Comparison of ENCODE assay signal across 9 cellular contexts in the genomic region with DNA sequence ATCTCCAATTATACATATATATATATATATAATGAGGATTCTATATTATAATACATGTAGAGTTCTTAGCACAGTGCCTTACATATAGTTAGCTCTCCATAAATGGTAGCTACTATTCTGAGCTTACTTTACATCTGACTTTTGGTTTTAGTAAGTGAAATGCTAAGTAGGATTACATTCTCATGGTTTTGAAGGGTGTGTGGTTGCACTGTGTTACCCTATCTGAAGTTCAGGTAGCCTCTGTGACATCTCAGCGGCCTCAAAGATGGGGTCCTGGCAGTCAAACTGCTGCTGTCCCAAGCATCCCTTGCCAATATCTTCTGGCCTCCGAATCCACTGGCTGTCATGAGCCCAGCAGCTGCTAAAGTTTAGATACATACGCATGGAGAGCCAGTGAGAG. TPM values are rescaled to one million over a fixed set of nuclear protein-coding genes. Genes with fewer than 3 reads are reported as not detected.
A peak's percentile ranks its signal among the peaks of the same experiment; 100 is the strongest.
DNase-seq lines count a peak whose midpoint lies in the region; ATAC-seq and TF ChIP-seq lines count a peak whose summit lies in the region.
"Had no signal": no experiment of that assay in that cellular context is flagged by ENCODE, and none has a peak within 500 bp of the region (broad histone marks: within the 10 kb centered on the region; RNA-seq: fewer than 3 reads in every experiment).

No MANE protein-coding gene starts in this region.

- peak; percentile 12 for ATAC-seq in CD8-positive, alpha-beta T cell
- ATAC-seq in HG02884 (IDR thresholded peaks at IDR 0.05; ENCODE audit: unreplicated experiment) (peak; percentile 76), GM19324 (IDR thresholded peaks at IDR 0.05; ENCODE audit: low FRiP score, unreplicated experiment) (no peak)

- no peaks in the 10 kb centered on the region for H3K27me3 ChIP-seq in CD8-positive, alpha-beta T cell (ENCODE audit: insufficient read depth, low read length)
- H3K27me3 ChIP-seq in colonic mucosa = no peaks in the 10 kb centered on the region
- H3K27me3 ChIP-seq: adrenal gland had no signal

- H3K36me3 ChIP-seq in CD8-positive, alpha-beta T cell (ENCODE audit: insufficient read depth, low read length) = no peaks in the 10 kb centered on the region
- no peaks in the 10 kb centered on the region for H3K36me3 ChIP-seq in colonic mucosa
- H3K36me3 ChIP-seq: adrenal gland had no signal

- DNase-seq in CD8-positive, alpha-beta T cell = no peak
- DNase-seq in colonic mucosa (no peak), skeletal muscle cell (ENCODE audit: low read depth) (no peak), germinal center (ENCODE audit: low spot score) (no peak), NCI-H2227 treated with DMSO at 0.1 percent for 48 hours (lab: John Stamatoyannopoulos, UW) (no peak)
- no peak for DNase-seq in activated T-helper 1 cell treated with anti-CD3 and anti-CD28 coated beads, Interleukin-12 subunit alpha, Interleukin-12 subunit beta, Interleukin-2, Interleukin-4 antibody, amounts not matched to agents 30 ng/mL and 10 ng/mL and 1 ng/mL, durations not matched to agents 14 hours and 24 hours and 36 hours (ENCODE audit: low spot score)
- DNase-seq: adrenal gland had no signal

- H3K36me3 Mint-ChIP-seq in CD8-positive, alpha-beta T cell = peaks cover 2% of the 10 kb centered on the region
- H3K36me3 Mint-ChIP-seq in activated T-helper 1 cell treated with anti-CD3 and anti-CD28 coated beads, Interleukin-12 subunit alpha, Interleukin-12 subunit beta, Interleukin-2, Interleukin-4 antibody, amounts not matched to agents 30 ng/mL and 10 ng/mL and 1 ng/mL, durations not matched to agents 14 hours and 24 hours and 36 hours (ENCODE audit: low read depth) = peaks cover 7% of the 10 kb centered on the region

- no peaks in the 10 kb centered on the region for H3K9me3 ChIP-seq in CD8-positive, alpha-beta T cell (ENCODE audit: low read length)
- H3K9me3 ChIP-seq in colonic mucosa = no peaks in the 10 kb centered on the region
- H3K9me3 ChIP-seq: adrenal gland had no signal

- no peaks in the 10 kb centered on the region for H3K9me3 Mint-ChIP-seq in CD8-positive, alpha-beta T cell
- no peaks in the 10 kb centered on the region for H3K9me3 Mint-ChIP-seq in activated T-helper 1 cell treated with anti-CD3 and anti-CD28 coated beads, Interleukin-12 subunit alpha, Interleukin-12 subunit beta, Interleukin-2, Interleukin-4 antibody, amounts not matched to agents 30 ng/mL and 10 ng/mL and 1 ng/mL, durations not matched to agents 14 hours and 24 hours and 36 hours

- peaks cover 79% of the 10 kb centered on the region for H3K4me1 Mint-ChIP-seq in CD8-positive, alpha-beta T cell (ENCODE audit: low read depth)
- H3K4me1 Mint-ChIP-seq in activated T-helper 1 cell treated with anti-CD3 and anti-CD28 coated beads, Interleukin-12 subunit alpha, Interleukin-12 subunit beta, Interleukin-2, Interleukin-4 antibody, amounts not matched to agents 30 ng/mL and 10 ng/mL and 1 ng/mL, durations not matched to agents 14 hours and 24 hours and 36 hours (ENCODE audit: low read depth) = peaks cover 44% of the 10 kb centered on the region

- H3K4me1 ChIP-seq in CD8-positive, alpha-beta T cell (ENCODE audit: insufficient read depth, low read length) = peaks cover 59% of the 10 kb centered on the region
- H3K4me1 ChIP-seq in colonic mucosa = no peaks in the 10 kb centered on the region

- intact Hi-C loops in CD8-positive, alpha-beta T cell (cut with DNase I, micrococcal nuclease) = no loop called here
- intact Hi-C loops in colonic mucosa (cut with DNase I) = loop anchor here (10.0 kb wide), 1 partner anchor 605 kb away; no protein-coding TSS in a partner anchor
- intact Hi-C loops in activated T-helper 1 cell treated with anti-CD3 and anti-CD28 coated beads, Interleukin-12 subunit alpha, Interleukin-12 subunit beta, Interleukin-2, Interleukin-4 antibody, amounts not matched to agents 30 ng/mL and 10 ng/mL and 1 ng/mL, durations not matched to agents 14 hours and 24 hours and 36 hours (cut with micrococcal nuclease) = no loop called here

- H3K4me3 Mint-ChIP-seq in CD8-positive, alpha-beta T cell = peak overlapping the region; percentile 79
- no peak overlapping the region for H3K4me3 Mint-ChIP-seq in activated T-helper 1 cell treated with anti-CD3 and anti-CD28 coated beads, Interleukin-12 subunit alpha, Interleukin-12 subunit beta, Interleukin-2, Interleukin-4 antibody, amounts not matched to agents 30 ng/mL and 10 ng/mL and 1 ng/mL, durations not matched to agents 14 hours and 24 hours and 36 hours

- H3K4me3 ChIP-seq in CD8-positive, alpha-beta T cell (ENCODE audit: low read depth, low read length) = no peak overlapping the region
- H3K4me3 ChIP-seq in colonic mucosa (no peak overlapping the region), skeletal muscle cell (ENCODE audit: low read depth, low read length) (peak overlapping the region; percentile 18)
- H3K4me3 ChIP-seq: adrenal gland had no signal

- H3K27ac ChIP-seq in CD8-positive, alpha-beta T cell (ENCODE audit: low read depth, low read length) = peak overlapping the region; percentile 32
- H3K27ac ChIP-seq in colonic mucosa = peak overlapping the region; percentile 54

- H3K9ac ChIP-seq in colonic mucosa (ENCODE audit: low read depth in 2 of 2, low read length in 2 of 2) = no peak overlapping the region

- peak overlapping the region; percentile 91 for H3K27ac Mint-ChIP-seq in CD8-positive, alpha-beta T cell
- H3K27ac Mint-ChIP-seq in activated T-helper 1 cell treated with anti-CD3 and anti-CD28 coated beads, Interleukin-12 subunit alpha, Interleukin-12 subunit beta, Interleukin-2, Interleukin-4 antibody, amounts not matched to agents 30 ng/mL and 10 ng/mL and 1 ng/mL, durations not matched to agents 14 hours and 24 hours and 36 hours = no peak overlapping the region

- POLR2A ChIA-PET in CD8-positive, alpha-beta T cell (lab: Charles Lee) = interaction anchor here (1.5 to 2.6 kb wide), 4 partner anchors 11 to 34 kb away, joined by 4 to 17 read pairs (median 14); partner anchors contain the start of gene UBASH3B

- H3K27me3 Mint-ChIP-seq in CD8-positive, alpha-beta T cell (ENCODE audit: low read depth) = no peaks in the 10 kb centered on the region
- peaks cover 13% of the 10 kb centered on the region for H3K27me3 Mint-ChIP-seq in activated T-helper 1 cell treated with anti-CD3 and anti-CD28 coated beads, Interleukin-12 subunit alpha, Interleukin-12 subunit beta, Interleukin-2, Interleukin-4 antibody, amounts not matched to agents 30 ng/mL and 10 ng/mL and 1 ng/mL, durations not matched to agents 14 hours and 24 hours and 36 hours (ENCODE audit: insufficient read depth)

- CTCF ChIA-PET in CD8-positive, alpha-beta T cell (lab: Charles Lee) = interaction anchor here (1.0 to 5.3 kb wide), 7 partner anchors 10 to 65 kb away, joined by 3 to 33 read pairs (median 5); partner anchors contain the start of gene UBASH3B

- no peak for TF ChIP-seq CTCF in CD8-positive, alpha-beta T cell (IDR thresholded peaks at IDR 0.05)
- no peak for TF ChIP-seq CTCF in colonic mucosa (IDR thresholded peaks at IDR 0.05)

RNA-seq across cellular contexts. Expression of gene UBASH3B, which starts 34.8 kb away (rescaled TPM):
- 10 to 100 TPM; 16.7 to 19.3 TPM for total RNA-seq in CD8-positive, alpha-beta T cell
- 1 to 10 TPM; 3.7 to 5.8 TPM for total RNA-seq in colonic mucosa
- total RNA-seq in activated T-helper 1 cell treated with anti-CD3 and anti-CD28 coated beads, Interleukin-12 subunit alpha, Interleukin-12 subunit beta, Interleukin-2, Interleukin-4 antibody, amounts not matched to agents 30 ng/mL and 10 ng/mL and 1 ng/mL, durations not matched to agents 14 hours and 24 hours and 36 hours = 17.9 and 18.3 TPM in 2 replicates
